Comparison of ENCODE assay signal across 8 cellular contexts in genomic region chr13:26050568-26051230, GRCh38.
A peak's percentile ranks its signal among the peaks of the same experiment; 100 is the strongest.
DNase-seq lines count a peak whose midpoint lies in the region.

No MANE protein-coding gene starts in this region.

- intact Hi-C loops in head of caudate nucleus (cut with DNase I) = no loop called here

- H3K36me3 ChIP-seq in SK-N-MC (ENCODE audit: insufficient read depth, low read length) = no peaks in the 10 kb centered on the region

- H3K27ac ChIP-seq in SK-N-MC = no peak overlapping the region

- DNase-seq in NCI-H146 (lab: John Stamatoyannopoulos, UW) (peak; percentile 42), NCI-H146 treated with DMSO at 0.1 percent for 48 hours (lab: John Stamatoyannopoulos, UW; ENCODE audit: unreplicated experiment) (no peak), SK-N-MC (ENCODE audit: low read depth, low spot score) (no peak), head of caudate nucleus (peak in 39 of 42 donors; percentile 19 to 83 (median 58)), skeletal muscle cell (ENCODE audit: low read depth) (no peak), GM19240 (ENCODE audit: insufficient read length, low spot score) (no peak), GM19238 (ENCODE audit: insufficient read length, low spot score) (no peak)
- DNase-seq in stimulated activated CD4-positive, alpha-beta T cell treated with anti-CD3 and anti-CD28 coated beads, Interleukin-4, amount 100 ng/mL, for 4 hours = no peak

- H3K9me3 ChIP-seq in SK-N-MC (ENCODE audit: low read depth, low read length) = no peaks in the 10 kb centered on the region

- H3K4me3 ChIP-seq in SK-N-MC (peak overlapping the region; percentile 76), skeletal muscle cell (ENCODE audit: low read depth, low read length) (peak overlapping the region; percentile 58)

- no peak overlapping the region for H3K9ac ChIP-seq in SK-N-MC (ENCODE audit: insufficient read length)

Comparison
In these comparisons a context has a peak if more than half of its experiments do, and no peak if none do; other contexts are left out.
1. DNase-seq: peak in NCI-H146 (single experiment) and head of caudate nucleus (39 of 42); none in NCI-H146 treated with DMSO at 0.1 percent for 48 hours (single experiment), SK-N-MC (single experiment), skeletal muscle cell (single experiment), GM19240 (single experiment), GM19238 (single experiment) and stimulated activated CD4-positive, alpha-beta T cell treated with anti-CD3 and anti-CD28 coated beads, Interleukin-4, amount 100 ng/mL, for 4 hours (0 of 2).